ENCODE assay signal across 7 cellular contexts in genomic region chr20:45910670-45911485, GRCh38. TPM values are rescaled to one million over a fixed set of nuclear protein-coding genes. Genes with fewer than 3 reads are reported as not detected.
DNase-seq lines count a peak whose midpoint lies in the region; ATAC-seq and TF ChIP-seq lines count a peak whose summit lies in the region.

No MANE protein-coding gene starts in this region.

- peak overlapping the region; percentile 78 to 88 for H3K27ac ChIP-seq in left lung

- peaks cover 0 to 26% of the 10 kb centered on the region in 2 donors for H3K27me3 ChIP-seq in left lung

- no peaks in the 10 kb centered on the region for H3K36me3 ChIP-seq in left lung

- intact Hi-C loops in left lung (cut with DNase I), result no loop called here

- TF ChIP-seq CTCF in left lung (IDR thresholded peaks at IDR 0.05), result no peak

- H3K4me1 ChIP-seq in left lung, result peaks cover 6 to 57% of the 10 kb centered on the region in 2 donors

- ATAC-seq in GM18508 (IDR thresholded peaks at IDR 0.05; ENCODE audit: insufficient read depth, unreplicated experiment), result peak; percentile 85
- ATAC-seq in HG02885 (IDR thresholded peaks at IDR 0.05; ENCODE audit: poor library complexity, unreplicated experiment), result peak; percentile 89
- peak; percentile 91 for ATAC-seq in left lung

- DNase-seq in NCI-H2171 (lab: John Stamatoyannopoulos, UW) (peak; percentile 97), dedifferentiated amniotic fluid mesenchymal stem cell (ENCODE audit: extremely low spot score) (peak; percentile 97), left lung (peak; percentile 96 to 97)
- peak; percentile 99 for DNase-seq in activated CD4-positive, alpha-beta T cell treated with anti-CD3 and anti-CD28 coated beads for 48 hours
- peak; percentile 93 to 97 for DNase-seq in stimulated activated CD4-positive, alpha-beta T cell treated with anti-CD3 and anti-CD28 coated beads, Interleukin-2, amount 100 ng/mL, for 24 hours

- H3K4me3 ChIP-seq in left lung, result peak overlapping the region; percentile 27 to 50

- H3K9me3 ChIP-seq in left lung, result no peaks in the 10 kb centered on the region

RNA-seq across cellular contexts. Expression of gene PLTP, which starts 1.1 kb away (rescaled TPM):
- 100 to 1,000 TPM; 162 to 172 TPM for total RNA-seq in left lung

RNA-seq across cellular contexts. Expression of gene CTSA, which starts 19.7 kb away (rescaled TPM):
- 100 to 1,000 TPM; 234 to 268 TPM for total RNA-seq in left lung

RNA-seq across cellular contexts. Expression of gene NEURL2, which starts 19.9 kb away (rescaled TPM):
- total RNA-seq in left lung, result 1 to 10 TPM; 4.0 to 4.3 TPM

RNA-seq across cellular contexts. Expression of gene SPATA25, which starts 23.5 kb away (rescaled TPM):
- under 1 TPM; 0.70 to 0.89 TPM for total RNA-seq in left lung

RNA-seq across cellular contexts. Expression of gene PCIF1, which starts 23.6 kb away (rescaled TPM):
- total RNA-seq in left lung, result 10 to 100 TPM; 26.1 to 33.0 TPM

Comparison
In these comparisons a context has a peak if more than half of its experiments do, and no peak if none do; other contexts are left out.
1. Peak in every context shown above with its lines: DNase-seq, ATAC-seq, H3K4me3 ChIP-seq and H3K27ac ChIP-seq.